ENCODE assay signal across 8 cellular contexts in the genomic region with DNA sequence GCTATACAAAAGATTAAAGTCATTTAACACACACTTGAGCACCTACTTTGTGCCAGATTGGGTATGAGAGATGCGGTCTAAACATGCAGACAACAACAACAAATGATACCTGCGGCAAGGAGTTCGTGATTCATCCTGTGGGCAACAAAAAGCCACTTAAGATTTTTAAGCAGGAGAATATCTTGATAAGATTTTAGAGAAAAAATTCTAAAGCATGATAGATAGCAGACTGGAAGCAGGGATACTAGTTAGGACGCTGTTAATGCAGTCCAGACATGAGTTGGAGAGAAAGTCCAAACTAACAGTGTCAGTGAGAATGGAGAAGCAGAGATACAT. TPM values are rescaled to one million over a fixed set of nuclear protein-coding genes. Genes with fewer than 3 reads are reported as not detected.
DNase-seq lines count a peak whose midpoint lies in the region; ATAC-seq, FAIRE-seq and TF ChIP-seq lines count a peak whose summit lies in the region.

No MANE protein-coding gene starts in this region.

- no peak for FAIRE-seq in K562 (lab: Jason Lieb, UNC)

- no peaks in the 10 kb centered on the region for H3K9me3 ChIP-seq in K562 (replicated peaks; ENCODE audit: control insufficient read depth, insufficient read depth, low read depth, low read length)

- no peak for TF ChIP-seq RAD21 in K562 (CRISPR knock-in tag; conservative IDR thresholded peaks at IDR 0.05 in 1 of 2, IDR thresholded peaks at IDR 0.05 in 1 of 2)

- peaks cover 4% of the 10 kb centered on the region; the same call in 1 of the 3 replicates for H3K36me3 ChIP-seq in K562 (ENCODE audit: control insufficient read depth, insufficient read depth, low read length)

- peaks cover 29% of the 10 kb centered on the region for H3K79me2 ChIP-seq in K562 (ENCODE audit: control insufficient read depth, insufficient read depth, low read length)

- peaks cover 24 to 30% of the 10 kb centered on the region in 2 experiments for H3K4me1 ChIP-seq in K562 (replicated peaks in 1 of 2; ENCODE audit: control insufficient read depth in 2 of 2, insufficient read depth in 2 of 2, low read length in 2 of 2)

- 7% methylated on average over 4 of the region's 4 CpGs for WGBS in K562 (ENCODE audit: insufficient coverage, low coverage, missing lambda C conversion rate)

- H3K9me3 Mint-ChIP-seq in IgD-negative memory B cell (no peaks in the 10 kb centered on the region), natural killer cell (no peaks in the 10 kb centered on the region)

- H3K36me3 Mint-ChIP-seq in IgD-negative memory B cell: no peaks in the 10 kb centered on the region
- H3K36me3 Mint-ChIP-seq in natural killer cell: no peaks in the 10 kb centered on the region

- no peak overlapping the region for H3K4me3 ChIP-seq in K562

- no TSS peak for BruUV-seq in K562 (replicated peaks; lab: Mats Ljungman, UMichigan)

- intact Hi-C loops in K562 (cut with micrococcal nuclease): loop anchor here (5.0 kb wide), 2 partner anchors 149 to 401 kb away; partner anchors contain the start of gene LSM5
- intact Hi-C loops in natural killer cell (cut with micrococcal nuclease): loop anchor here (2.0 to 5.0 kb wide), 5 partner anchors 46 to 396 kb away; partner anchors contain the start of genes AVL9, NT5C3A and RP9

- H3K27ac ChIP-seq in K562 (ENCODE audit: extremely low read depth, low read depth, low read length): peak overlapping the region; percentile 98; the same call in 2 of the 3 replicates

- ATAC-seq in K562 (no peak), natural killer cell (no peak), GM21423 (IDR thresholded peaks at IDR 0.05; ENCODE audit: unreplicated experiment) (no peak)

- DNase-seq in A172 (ENCODE audit: low spot score) (peak; percentile 37), K562 (ENCODE audit: extremely low read depth in 1 of 4, low spot score in 3 of 4) (no peak), natural killer cell (no peak), OCI-M1 (lab: John Stamatoyannopoulos, UW) (no peak), ecto neural progenitor cell (ENCODE audit: low spot score) (no peak), COLO668 (lab: John Stamatoyannopoulos, UW; ENCODE audit: unreplicated experiment) (no peak)

- H3K27me3 Mint-ChIP-seq in IgD-negative memory B cell (peaks cover 3% of the 10 kb centered on the region), natural killer cell (ENCODE audit: low read depth in 2 of 2) (peaks cover 0 to 3% of the 10 kb centered on the region in 2 donors)

- TF ChIP-seq POLR2A in K562 (conservative IDR thresholded peaks at IDR 0.05): no peak

- H3K4me3 Mint-ChIP-seq in IgD-negative memory B cell: peak overlapping the region in 2 of 4 donors; percentile 4 to 86
- peak overlapping the region; percentile 95 for H3K4me3 Mint-ChIP-seq in natural killer cell

- no peaks in the 10 kb centered on the region for H3K9me1 ChIP-seq in K562 (ENCODE audit: control insufficient read depth, insufficient read depth, low read length)

- no peaks in the 10 kb centered on the region for H4K20me1 ChIP-seq in K562 (replicated peaks; ENCODE audit: control insufficient read depth, insufficient read depth, low read length)

- TF ChIP-seq CTCF in K562 (IDR thresholded peaks at IDR 0.05 in 2 of 3, conservative IDR thresholded peaks at IDR 0.05 in 1 of 3; ENCODE audit: insufficient read depth in 2 of 3, low read depth in 1 of 3, low read length in 3 of 3) (no peak), natural killer cell (IDR thresholded peaks at IDR 0.05) (no peak)

- peak overlapping the region; percentile 84 for H3K4me2 ChIP-seq in K562 (ENCODE audit: insufficient read depth, low read length)

- POLR2A ChIA-PET in K562 (lab: Yijun Ruan, JAX): interaction anchor here (0.6 to 9.5 kb wide), 2 partner anchors 11 to 21 kb away, joined by 3 to 111 read pairs; no protein-coding TSS in a partner anchor

- TF ChIP-seq EP300 in K562 (IDR thresholded peaks at IDR 0.05; ENCODE audit: low read length): no peak

- in situ Hi-C loops in K562 (cut with MboI): no loop called here

- H2AFZ ChIP-seq in K562 (ENCODE audit: low read depth, low read length): peak overlapping the region; percentile 73

- H3K27ac Mint-ChIP-seq in IgD-negative memory B cell: peak overlapping the region; percentile 99 to 100 (median 100)
- H3K27ac Mint-ChIP-seq in natural killer cell: peak overlapping the region; percentile 96 to 99

- peak overlapping the region in 1 of 2 experiments; percentile 96; a peak in 1 of 4 replicates for H3K9ac ChIP-seq in K562 (ENCODE audit: insufficient read depth in 1 of 2, low read depth in 2 of 2, low read length in 2 of 2)

- H3K27me3 ChIP-seq in K562 (ENCODE audit: control insufficient read depth in 2 of 2, insufficient read depth in 2 of 2, low read length in 2 of 2): no peaks in the 10 kb centered on the region

- CTCF ChIA-PET in K562 (lab: Yijun Ruan, JAX; ENCODE audit: low intra/inter-chr PET ratio): interaction anchor here (0.7 kb wide), 1 partner anchor 92 kb away, joined by 4 read pairs; no protein-coding TSS in a partner anchor

- peaks cover 19 to 32% (median 28%) of the 10 kb centered on the region in 3 donors for H3K4me1 Mint-ChIP-seq in IgD-negative memory B cell
- H3K4me1 Mint-ChIP-seq in natural killer cell: peaks cover 40 to 43% of the 10 kb centered on the region in 2 donors

TF ChIP-seq in K562, 482 proteins besides CTCF, POLR2A, EP300 and RAD21 (continues in another document):
- no peak for TF ChIP-seq HBP1 (CRISPR knock-in tag; IDR thresholded peaks at IDR 0.05)
- TF ChIP-seq NELFE (IDR thresholded peaks at IDR 0.05; ENCODE audit: insufficient read depth, insufficient read length): no peak
- TF ChIP-seq FOXP4 (CRISPR knock-in tag; IDR thresholded peaks at IDR 0.05; ENCODE audit: borderline replicate concordance): peak; percentile 45; the same call in 1 of the 2 replicates
- TF ChIP-seq, protein P1, sequence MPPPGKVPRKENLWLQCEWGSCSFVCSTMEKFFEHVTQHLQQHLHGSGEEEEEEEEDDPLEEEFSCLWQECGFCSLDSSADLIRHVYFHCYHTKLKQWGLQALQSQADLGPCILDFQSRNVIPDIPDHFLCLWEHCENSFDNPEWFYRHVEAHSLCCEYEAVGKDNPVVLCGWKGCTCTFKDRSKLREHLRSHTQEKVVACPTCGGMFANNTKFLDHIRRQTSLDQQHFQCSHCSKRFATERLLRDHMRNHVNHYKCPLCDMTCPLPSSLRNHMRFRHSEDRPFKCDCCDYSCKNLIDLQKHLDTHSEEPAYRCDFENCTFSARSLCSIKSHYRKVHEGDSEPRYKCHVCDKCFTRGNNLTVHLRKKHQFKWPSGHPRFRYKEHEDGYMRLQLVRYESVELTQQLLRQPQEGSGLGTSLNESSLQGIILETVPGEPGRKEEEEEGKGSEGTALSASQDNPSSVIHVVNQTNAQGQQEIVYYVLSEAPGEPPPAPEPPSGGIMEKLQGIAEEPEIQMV (tag; conservative IDR thresholded peaks at IDR 0.05; ENCODE audit: low read depth): no peak

RNA-seq across cellular contexts. Expression of gene KBTBD2, which starts 1.6 kb away (rescaled TPM):
- 53.8 and 60.2 TPM in 2 replicates for total RNA-seq in A172 (2014; rRNA removed; shearing (Covaris generic))
- 21.0 TPM for polyA plus RNA-seq in IgD-negative memory B cell
- total RNA-seq in K562 (2011; cell fraction: chromatin; rRNA removed; ENCODE audit: low replicate concordance): 104 and 163 TPM in 2 replicates
- 38.5 and 42.6 TPM in 2 replicates for total RNA-seq in K562 (2011; cell fraction: nucleolus; rRNA removed)
- total RNA-seq in K562 (2011; cell fraction: nucleoplasm; rRNA removed): 74.4 and 118 TPM in 2 replicates
- total RNA-seq in K562 (2014; rRNA removed): 27.3 and 27.8 TPM in 2 replicates
- 40.3 and 50.3 TPM in 2 replicates for total RNA-seq in K562 (2014; rRNA removed; fragmentation: Illumina TruSeq; extraction: Trizol)
- total RNA-seq in K562 (2015; rRNA removed; fragmentation: Illumina TruSeq; extraction: Trizol): 33.8 and 35.8 TPM in 2 replicates
- 27.0 and 31.4 TPM in 2 replicates for total RNA-seq in K562 (2021)
- polyA plus RNA-seq in K562 (2011; rRNA removed): 49.8 and 62.2 TPM in 2 replicates
- polyA plus RNA-seq in K562 (2011; cell fraction: cytosol; rRNA removed): 14.2 and 26.7 TPM in 2 replicates
- polyA plus RNA-seq in K562 (2011; cell fraction: nucleus; rRNA removed): 21.8 and 25.6 TPM in 2 replicates
- polyA plus RNA-seq in K562 (2012): 22.4 and 24.3 TPM in 2 replicates
- polyA plus RNA-seq in K562 (2014; fragmentation: Illumina TruSeq; extraction: Trizol): 29.1 and 35.2 TPM in 2 replicates
- 10 to 100 TPM; 22.8 to 22.9 TPM for polyA plus RNA-seq in K562 (2014; fragmentation: Nextera tagmentation; extraction: Ambion mirVana)
- polyA plus RNA-seq in K562 (2014; rRNA removed): 27.4 and 30.8 TPM in 2 replicates
- 104 and 106 TPM in 2 replicates for polyA minus RNA-seq in K562 (2011; rRNA and poly(A)+ RNA removed)
- polyA minus RNA-seq in K562 (2011; cell fraction: cytosol; rRNA and poly(A)+ RNA removed): 20.4 and 34.2 TPM in 2 replicates
- 25.0 and 32.5 TPM in 2 replicates for polyA minus RNA-seq in K562 (2011; cell fraction: nucleus; rRNA and poly(A)+ RNA removed)
- 100 to 1,000 TPM; 124 to 161 (median 150) TPM for total RNA-seq in natural killer cell
